8 cellular contexts compared by ENCODE assay signal in the genomic region with DNA sequence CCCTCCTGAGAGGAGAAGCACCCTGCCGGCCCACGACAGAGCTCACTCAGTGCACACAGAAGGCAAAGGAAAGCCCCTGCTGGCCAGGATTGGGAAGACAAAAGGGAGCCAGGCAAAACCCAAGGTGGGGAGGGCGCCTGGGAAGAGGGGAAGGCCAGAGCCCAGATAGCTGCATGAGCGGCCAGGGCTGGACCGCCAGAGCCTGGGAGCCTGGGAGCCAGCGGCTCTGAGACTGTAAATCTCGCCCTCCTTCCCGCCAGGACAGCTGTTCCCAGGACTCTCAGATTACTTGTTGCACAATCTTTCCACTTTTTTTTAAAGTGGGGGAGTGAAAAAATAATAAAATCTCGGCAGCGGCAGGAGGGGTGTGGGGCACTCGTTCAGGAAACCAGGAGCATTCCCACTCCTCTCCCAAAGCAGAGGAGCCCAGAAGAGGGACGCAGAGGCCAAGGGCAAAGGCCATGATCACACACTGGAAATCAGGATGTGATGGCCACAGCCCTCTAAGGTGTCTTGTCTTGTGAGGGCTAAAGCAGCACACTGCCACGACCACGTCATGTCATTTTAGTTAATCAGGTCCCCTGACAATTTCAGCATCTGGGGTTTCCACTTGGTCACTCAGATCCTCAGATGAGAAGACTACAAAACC. TPM values are rescaled to one million over a fixed set of nuclear protein-coding genes. Genes with fewer than 3 reads are reported as not detected.
A peak's percentile ranks its signal among the peaks of the same experiment; 100 is the strongest.
DNase-seq lines count a peak whose midpoint lies in the region; ATAC-seq and TF ChIP-seq lines count a peak whose summit lies in the region.

No MANE protein-coding gene starts in this region.

- no peaks in the 10 kb centered on the region for H3K27me3 ChIP-seq in breast epithelium
- H3K27me3 ChIP-seq in thoracic aorta (replicated peaks; ENCODE audit: insufficient read depth) = no peaks in the 10 kb centered on the region

- peak in 2 of 3 donors; percentile 32 to 44 for TF ChIP-seq CTCF in breast epithelium (IDR thresholded peaks at IDR 0.05)
- peak; percentile 76 for TF ChIP-seq CTCF in thoracic aorta (IDR thresholded peaks at IDR 0.05)

- intact Hi-C loops in breast epithelium (cut with DNase I; ENCODE audit: low total_unique reads) = no loop called here
- intact Hi-C loops in left colon (cut with DNase I, micrococcal nuclease) = no loop called here

- H3K27ac ChIP-seq in breast epithelium (peak overlapping the region; percentile 81 to 88), thoracic aorta (peak overlapping the region; percentile 100)

- no peaks in the 10 kb centered on the region for H3K27me3 Mint-ChIP-seq in T-helper 17 cell

- peaks cover 4% of the 10 kb centered on the region for H3K36me3 ChIP-seq in breast epithelium
- H3K36me3 ChIP-seq in thoracic aorta = peaks cover 42% of the 10 kb centered on the region

- peaks cover 5% of the 10 kb centered on the region for H3K36me3 Mint-ChIP-seq in T-helper 17 cell (ENCODE audit: low read depth)

- H3K9me3 ChIP-seq in breast epithelium = no peaks in the 10 kb centered on the region
- no peaks in the 10 kb centered on the region for H3K9me3 ChIP-seq in thoracic aorta
- H3K9me3 ChIP-seq in T-helper 17 cell (ENCODE audit: control insufficient read depth, low read length, poor library complexity, severe bottlenecking) = no peaks in the 10 kb centered on the region

- TF ChIP-seq POLR2A in breast epithelium (IDR thresholded peaks at IDR 0.05) = no peak

- ATAC-seq in left colon (peak; percentile 9), thoracic aorta (ENCODE audit: insufficient number of reproducible peaks, low FRiP score, low read depth) (peak; percentile 61), T-helper 17 cell (no peak)

- peak; percentile 2 for DNase-seq in NCI-H1092 treated with DMSO at 0.1 percent for 48 hours (lab: John Stamatoyannopoulos, UW)
- no peak for DNase-seq in NCI-H1092 (lab: John Stamatoyannopoulos, UW)
- peak in 1 of 2 donors; percentile 58 for DNase-seq in breast epithelium (ENCODE audit: low spot score in 2 of 2)
- peak; percentile 52 to 77 for DNase-seq in left colon
- DNase-seq in thoracic aorta (ENCODE audit: low spot score) = peak; percentile 50
- no peak for DNase-seq in SKM-1 treated with dmso at 0.1 percent for 144 hours (lab: John Stamatoyannopoulos, UW; ENCODE audit: unreplicated experiment)
- DNase-seq in T-helper 17 cell = no peak
- DNase-seq in activated CD8-positive, alpha-beta memory T cell treated with anti-CD3 and anti-CD28 coated beads for 24 hours = no peak

- no peak overlapping the region for H3K27ac Mint-ChIP-seq in T-helper 17 cell

- peaks cover 36 to 39% of the 10 kb centered on the region in 2 donors for H3K4me1 ChIP-seq in breast epithelium
- H3K4me1 ChIP-seq in thoracic aorta (ENCODE audit: control insufficient read depth in 1 of 2, low read depth in 2 of 2) = peaks cover 41 to 72% of the 10 kb centered on the region in 2 donors

- H3K4me3 Mint-ChIP-seq in T-helper 17 cell = no peak overlapping the region

- H3K4me3 ChIP-seq in breast epithelium = peak overlapping the region in 2 of 3 donors; percentile 5 to 51
- H3K4me3 ChIP-seq in thoracic aorta = peak overlapping the region; percentile 64

- H3K4me1 Mint-ChIP-seq in T-helper 17 cell = peaks cover 4% of the 10 kb centered on the region

RNA-seq across cellular contexts. Expression of a gene that starts 19.6 kb away (rescaled TPM):
- total RNA-seq in breast epithelium = under 1 TPM in 1 of 3 donors, not detected in 2; 0.29 TPM
- under 1 TPM; 0.39 to 0.58 TPM for total RNA-seq in left colon
- total RNA-seq in thoracic aorta = 1 to 10 TPM in 1 of 2 donors, not detected in 1; 1.2 TPM
- total RNA-seq in T-helper 17 cell = not detected

RNA-seq across cellular contexts. Expression of a gene that starts 51.1 kb away (rescaled TPM):
- total RNA-seq in breast epithelium (10 to 100 TPM; 22.0 to 36.4 (median 22.7) TPM), left colon (10 to 100 TPM in 1 of 2 donors, 1 to 10 TPM in 1; 6.1 to 12.2 TPM), thoracic aorta (100 to 1,000 TPM; 289 to 448 TPM), T-helper 17 cell (under 1 TPM; 0.05 to 0.18 TPM)

Comparison
In these comparisons a context has a peak if more than half of its experiments do, and no peak if none do; other contexts are left out.
1. DNase-seq: peak in NCI-H1092 treated with DMSO at 0.1 percent for 48 hours (single experiment), left colon (2 of 2) and thoracic aorta (single experiment); none in NCI-H1092 (single experiment), SKM-1 treated with dmso at 0.1 percent for 144 hours (single experiment), T-helper 17 cell (0 of 3) and activated CD8-positive, alpha-beta memory T cell treated with anti-CD3 and anti-CD28 coated beads for 24 hours (single experiment).
2. RNA of a gene that starts 51.1 kb away (total RNA-seq): 289 to 448 TPM in thoracic aorta; 22.0 to 36.4 TPM in breast epithelium, 6.1 to 12.2 TPM in left colon and 0.05 to 0.18 TPM in T-helper 17 cell; every median in the first group is over 4 times any median in the second.